Comparison of ENCODE assay signal across 18 cellular contexts in the genomic region with DNA sequence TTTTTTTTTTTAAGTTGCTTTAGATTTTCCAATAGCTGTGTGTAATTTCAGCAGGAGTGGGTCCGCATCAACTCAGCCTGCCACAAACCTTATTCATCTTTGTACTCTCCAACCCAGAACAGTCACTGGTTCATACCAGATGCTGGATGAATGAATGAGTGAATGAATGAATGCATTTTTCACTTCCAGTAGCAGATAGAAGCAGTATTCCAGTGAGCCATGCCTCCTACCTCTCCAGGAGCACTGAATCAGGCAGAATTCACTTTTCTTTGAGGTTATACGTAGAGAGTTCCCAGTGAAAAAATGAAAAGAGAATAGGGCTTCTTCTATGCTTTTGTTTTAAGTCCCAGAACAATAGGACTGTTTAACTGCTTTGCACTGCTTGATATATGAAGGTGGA.
DNase-seq lines count a peak whose midpoint lies in the region; ATAC-seq and TF ChIP-seq lines count a peak whose summit lies in the region.
"Had no signal": no experiment of that assay in that cellular context is flagged by ENCODE, and none has a peak within 500 bp of the region (broad histone marks: within the 10 kb centered on the region; RNA-seq: fewer than 3 reads in every experiment).

No MANE protein-coding gene starts in this region.

- H4K91ac ChIP-seq in trophoblast cell (ENCODE audit: low read depth, low read length), result peak overlapping the region; percentile 52

- no peaks in the 10 kb centered on the region for H3K79me1 ChIP-seq in trophoblast cell (ENCODE audit: low read length)

- intact Hi-C loops in dendritic cell treated with granulocyte-macrophage colony-stimulating factor and Interleukin-4, amounts not matched to agents 40 ng/mL and 50 ng/mL, for 4 days (cut with micrococcal nuclease), result no loop called here

- H3K4me1 ChIP-seq in HUES48 (ENCODE audit: control insufficient read depth, insufficient read depth, low read length) (peaks cover 58% of the 10 kb centered on the region), mesodermal cell (ENCODE audit: control insufficient read depth, insufficient read depth, low read length, poor library complexity, severe bottlenecking) (peaks cover 9% of the 10 kb centered on the region), trophoblast cell (ENCODE audit: control insufficient read depth in 1 of 2, insufficient read depth in 2 of 2, low read length in 2 of 2) (peaks cover 3 to 9% of the 10 kb centered on the region in 2 experiments)

- no peak overlapping the region for H2BK5ac ChIP-seq in trophoblast cell (ENCODE audit: low read depth, low read length, poor library complexity)

- H3K9ac ChIP-seq in HUES48 (ENCODE audit: low read depth, low read length) (peak overlapping the region; percentile 46), trophoblast cell (ENCODE audit: low read length) (peak overlapping the region; percentile 18)
- H3K9ac ChIP-seq: BLaER1 treated with 17β-estradiol and CSF1 and Interleukin-3, amounts not matched to agents 10 nM and 100 nM had no signal

- peak overlapping the region; percentile 29 for H3K4me2 ChIP-seq in trophoblast cell (ENCODE audit: low read length)

- no peak overlapping the region for H4K12ac ChIP-seq in trophoblast cell (ENCODE audit: low read depth, low read length)

- no peak overlapping the region for H3K4ac ChIP-seq in trophoblast cell (ENCODE audit: low read depth, low read length)

- no peaks in the 10 kb centered on the region for H3K36me3 Mint-ChIP-seq in dendritic cell treated with granulocyte-macrophage colony-stimulating factor and Interleukin-4, amounts not matched to agents 40 ng/mL and 50 ng/mL, for 4 days (ENCODE audit: low read depth)

- peaks cover 13% of the 10 kb centered on the region for H3K4me1 Mint-ChIP-seq in dendritic cell treated with granulocyte-macrophage colony-stimulating factor and Interleukin-4, amounts not matched to agents 40 ng/mL and 50 ng/mL, for 4 days (ENCODE audit: low read depth)

- H3K9me3 ChIP-seq in HUES48 (ENCODE audit: control insufficient read depth, insufficient read depth, low read length), result no peaks in the 10 kb centered on the region
- no peaks in the 10 kb centered on the region for H3K9me3 ChIP-seq in mesodermal cell (ENCODE audit: control insufficient read depth, low read length)
- no peaks in the 10 kb centered on the region for H3K9me3 ChIP-seq in trophoblast cell (ENCODE audit: insufficient read depth, low read depth, low read length)

- peak overlapping the region; percentile 39 for H2BK12ac ChIP-seq in trophoblast cell (ENCODE audit: low read length)

- no peak overlapping the region for H2BK120ac ChIP-seq in trophoblast cell (ENCODE audit: insufficient read depth, low read length, poor library complexity)

- DNase-seq in trophoblast cell, result no peak
- no peak for DNase-seq in GM20000 (ENCODE audit: low spot score)
- no peak for DNase-seq in cortex of kidney (lab: John Stamatoyannopoulos, UW)
- DNase-seq: Calu3; CD8-positive, alpha-beta T cell; IMR-90; NCI-H1436; NCI-H2029 treated with DMSO at 0.1 percent for 48 hours; NCI-H2171; NCI-H446 treated with DMSO at 0.1 percent for 48 hours; NK-92 treated with Interleukin-12 subunit alpha and Interleukin-12 subunit beta, amount 100 ng/mL, for 24 hours had no signal

- H3K23ac ChIP-seq in trophoblast cell (ENCODE audit: low read length), result peak overlapping the region; percentile 83

- no peak overlapping the region for H4K8ac ChIP-seq in trophoblast cell (ENCODE audit: low read depth, low read length)

- H3K14ac ChIP-seq in trophoblast cell (ENCODE audit: low read length), result no peak overlapping the region

- no peak overlapping the region for H2AFZ ChIP-seq in trophoblast cell (ENCODE audit: insufficient read depth, low read length, poor library complexity)

- peak overlapping the region; percentile 67 for H3K27ac Mint-ChIP-seq in dendritic cell treated with granulocyte-macrophage colony-stimulating factor and Interleukin-4, amounts not matched to agents 40 ng/mL and 50 ng/mL, for 4 days
- H3K27ac Mint-ChIP-seq: CD8-positive, alpha-beta T cell had no signal

- H3K79me2 ChIP-seq in trophoblast cell (ENCODE audit: control insufficient read depth, insufficient read depth, low read length, poor library complexity), result no peaks in the 10 kb centered on the region

- H3K36me3 ChIP-seq in HUES48 (ENCODE audit: control insufficient read depth, insufficient read depth, low read length), result no peaks in the 10 kb centered on the region
- H3K36me3 ChIP-seq in mesodermal cell (ENCODE audit: control insufficient read depth, insufficient read depth, low read length), result no peaks in the 10 kb centered on the region
- no peaks in the 10 kb centered on the region for H3K36me3 ChIP-seq in trophoblast cell (ENCODE audit: control insufficient read depth in 1 of 2, insufficient read depth in 2 of 2, low read length in 2 of 2)
- H3K36me3 ChIP-seq: BLaER1 treated with 17β-estradiol and CSF1 and Interleukin-3, amounts not matched to agents 10 nM and 100 nM had no signal

- no peak overlapping the region for H2AK5ac ChIP-seq in trophoblast cell (ENCODE audit: low read length)

- ATAC-seq in GM19035 (IDR thresholded peaks at IDR 0.05; ENCODE audit: unreplicated experiment) (no peak), GM21825 (IDR thresholded peaks at IDR 0.05; ENCODE audit: unreplicated experiment) (no peak)
- ATAC-seq: CD8-positive, alpha-beta T cell; Right ventricle myocardium inferior had no signal

- H3K18ac ChIP-seq in trophoblast cell (ENCODE audit: low read length), result no peak overlapping the region

- H3K4me3 ChIP-seq in HUES48 (ENCODE audit: low read depth, low read length), result no peak overlapping the region
- no peak overlapping the region for H3K4me3 ChIP-seq in mesodermal cell (ENCODE audit: extremely low read depth, insufficient read depth, low read length, poor library complexity, severe bottlenecking)
- no peak overlapping the region for H3K4me3 ChIP-seq in trophoblast cell (ENCODE audit: low read depth, low read length)
- H3K4me3 ChIP-seq: BLaER1 treated with 17β-estradiol and CSF1 and Interleukin-3, amounts not matched to agents 10 nM and 100 nM had no signal

- no peak for TF ChIP-seq CTCF in GM20000 (IDR thresholded peaks at IDR 0.05; ENCODE audit: extremely low read depth, missing control alignments)

- peak overlapping the region; percentile 85 for H3K27ac ChIP-seq in HUES48 (ENCODE audit: low read depth, low read length)
- H3K27ac ChIP-seq in mesodermal cell (ENCODE audit: low read depth, low read length, severe bottlenecking), result peak overlapping the region; percentile 88
- H3K27ac ChIP-seq in trophoblast cell (ENCODE audit: low read depth, low read length), result peak overlapping the region; percentile 53

- H3K27me3 Mint-ChIP-seq in dendritic cell treated with granulocyte-macrophage colony-stimulating factor and Interleukin-4, amounts not matched to agents 40 ng/mL and 50 ng/mL, for 4 days, result no peaks in the 10 kb centered on the region

- no CpG with 5 or more reads among the region's 2 CpGs for WGBS in mesodermal cell (ENCODE audit: insufficient coverage in 2 of 2), 2 experiments
- no CpG with 5 or more reads among the region's 2 CpGs for WGBS in trophoblast cell (ENCODE audit: extremely low coverage, insufficient coverage, insufficient read length)

- H3K9me3 Mint-ChIP-seq in dendritic cell treated with granulocyte-macrophage colony-stimulating factor and Interleukin-4, amounts not matched to agents 40 ng/mL and 50 ng/mL, for 4 days, result no peaks in the 10 kb centered on the region
- H3K9me3 Mint-ChIP-seq: CD8-positive, alpha-beta T cell had no signal

- H3K4me3 Mint-ChIP-seq in dendritic cell treated with granulocyte-macrophage colony-stimulating factor and Interleukin-4, amounts not matched to agents 40 ng/mL and 50 ng/mL, for 4 days, result no peak overlapping the region
- H3K4me3 Mint-ChIP-seq: CD8-positive, alpha-beta T cell had no signal

- H3K27me3 ChIP-seq in HUES48 (ENCODE audit: control insufficient read depth, insufficient read depth, low read length), result no peaks in the 10 kb centered on the region
- H3K27me3 ChIP-seq in trophoblast cell (ENCODE audit: insufficient read depth, low read length), result no peaks in the 10 kb centered on the region
- H3K27me3 ChIP-seq: BLaER1 treated with 17β-estradiol and CSF1 and Interleukin-3, amounts not matched to agents 10 nM and 100 nM had no signal
